Comparison of ENCODE assay signal across 10 cellular contexts in genomic region chr3:139151530-139151929, GRCh38.
ATAC-seq and TF ChIP-seq lines count a peak whose summit lies in the region.
"Had no signal": no experiment of that assay in that cellular context is flagged by ENCODE, and none has a peak within 500 bp of the region (broad histone marks: within the 10 kb centered on the region; RNA-seq: fewer than 3 reads in every experiment).

No MANE protein-coding gene starts in this region.

- no peaks in the 10 kb centered on the region for H3K36me3 ChIP-seq in HEK293 (ENCODE audit: control insufficient read depth in 2 of 2, insufficient read depth in 1 of 2, low read length in 2 of 2)
- H3K36me3 ChIP-seq: BE2C; BLaER1; BLaER1 treated with 17β-estradiol and CSF1 and Interleukin-3, amounts not matched to agents 10 nM and 100 nM had no signal

- no peak for ATAC-seq in GM21737 (IDR thresholded peaks at IDR 0.05; ENCODE audit: unreplicated experiment)
- ATAC-seq: A549; CD8-positive, alpha-beta T cell had no signal

- CTCF ChIA-PET in HEK293 (lab: Yijun Ruan, JAX): no interaction called here

- TF ChIP-seq CTCF in HEK293 (tag by site-specific recombination; IDR thresholded peaks at IDR 0.05): no peak

- POLR2A ChIA-PET in HEK293 (lab: Yijun Ruan, JAX): no interaction called here

- no peaks in the 10 kb centered on the region for H3K4me1 ChIP-seq in HEK293 (ENCODE audit: control insufficient read depth, insufficient read depth, low read length)
- H3K4me1 ChIP-seq: A549; BE2C; BLaER1; BLaER1 treated with 17β-estradiol and CSF1 and Interleukin-3, amounts not matched to agents 10 nM and 100 nM; Caco-2 had no signal

- no peaks in the 10 kb centered on the region for H3K9me3 ChIP-seq in HEK293 (ENCODE audit: control insufficient read depth, insufficient read depth, low read depth, low read length)
- H3K9me3 ChIP-seq: A549, BE2C, Caco-2 had no signal

- H3K4me3 ChIP-seq in HEK293 (ENCODE audit: low read depth, low read length): no peak overlapping the region
- H3K4me3 ChIP-seq: A549; BLaER1; BLaER1 treated with 17β-estradiol and CSF1 and Interleukin-3, amounts not matched to agents 10 nM and 100 nM had no signal

- no peak overlapping the region for H3K27ac ChIP-seq in HEK293 (ENCODE audit: extremely low read depth, low read depth, low read length)
- H3K27ac ChIP-seq: 22Rv1; A549; BLaER1; BLaER1 treated with 17β-estradiol and CSF1 and Interleukin-3, amounts not matched to agents 10 nM and 100 nM; C4-2B had no signal

TF ChIP-seq in HEK293, 187 proteins besides CTCF, POLR2A, EP300 and RAD21:
- peak; percentile 94 for TF ChIP-seq ZNF558 (tag by site-specific recombination; IDR thresholded peaks at IDR 0.05)
- TF ChIP-seq YY2 (tag by site-specific recombination; IDR thresholded peaks at IDR 0.05): no peak
